In genomic region chr21:28992526-28993292, GRCh38 we compare ENCODE assay signal across 8 cellular contexts. TPM values are rescaled to one million over a fixed set of nuclear protein-coding genes. Genes with fewer than 3 reads are reported as not detected.
DNase-seq lines count a peak whose midpoint lies in the region; ATAC-seq and TF ChIP-seq lines count a peak whose summit lies in the region.

Gene LTN1 (minus strand): TSS chr21:28992877. CDS start chr21:28992805, 72 bp downstream.

- peaks cover 20 to 35% (median 27%) of the 10 kb centered on the region in 10 experiments for H3K4me1 ChIP-seq in BLaER1 treated with 17β-estradiol and CSF1 and Interleukin-3, amounts not matched to agents 10 nM and 100 nM
- peaks cover 5 to 21% of the 10 kb centered on the region in 2 donors for H3K4me1 ChIP-seq in left lung

- ATAC-seq in GM19351 (IDR thresholded peaks at IDR 0.05; ENCODE audit: unreplicated experiment) (peak; percentile 95), HG03521 (IDR thresholded peaks at IDR 0.05; ENCODE audit: unreplicated experiment) (peak; percentile 98), left lung (peak; percentile 100)

- peaks cover 0 to 15% (median 6%) of the 10 kb centered on the region in 11 experiments; a peak in 7 of 22 replicates for H3K36me3 ChIP-seq in BLaER1 treated with 17β-estradiol and CSF1 and Interleukin-3, amounts not matched to agents 10 nM and 100 nM
- H3K36me3 ChIP-seq in left lung: no peaks in the 10 kb centered on the region

- no peaks in the 10 kb centered on the region for H3K27me3 ChIP-seq in BLaER1 treated with 17β-estradiol and CSF1 and Interleukin-3, amounts not matched to agents 10 nM and 100 nM
- H3K27me3 ChIP-seq in left lung: no peaks in the 10 kb centered on the region

- intact Hi-C loops in left lung (cut with DNase I): no loop called here

- H3K27ac ChIP-seq in BLaER1 treated with 17β-estradiol and CSF1 and Interleukin-3, amounts not matched to agents 10 nM and 100 nM: peak within 1 kb of the TSS; percentile 64 to 87 (median 79)
- peak within 1 kb of the TSS; percentile 83 to 88 for H3K27ac ChIP-seq in left lung

- H3K9me3 ChIP-seq in BLaER1 treated with 17β-estradiol and CSF1 and Interleukin-3, amounts not matched to agents 10 nM and 100 nM (replicated peaks in 1 of 11): no peaks in the 10 kb centered on the region
- H3K9me3 ChIP-seq in left lung: no peaks in the 10 kb centered on the region

- peak within 1 kb of the TSS; percentile 75 to 89 (median 81) for H3K4me3 ChIP-seq in BLaER1 treated with 17β-estradiol and CSF1 and Interleukin-3, amounts not matched to agents 10 nM and 100 nM
- H3K4me3 ChIP-seq in left lung: peak within 1 kb of the TSS; percentile 57 to 58

- DNase-seq in NCI-H748 (lab: John Stamatoyannopoulos, UW; ENCODE audit: unreplicated experiment) (peak; percentile 97), dermis blood vessel endothelial cell (peak; percentile 100), left lung (peak; percentile 96 to 99)
- DNase-seq in activated CD4-positive, alpha-beta T cell treated with anti-CD3 and anti-CD28 coated beads, Interleukin-2, amount 50 U/mL, for 1 hour: peak; percentile 98
- peak; percentile 96 to 98 for DNase-seq in stimulated activated CD4-positive, alpha-beta T cell treated with anti-CD3 and anti-CD28 coated beads, Interleukin-2, amount 100 ng/mL, for 48 hours

- H3K9ac ChIP-seq in BLaER1 treated with 17β-estradiol and CSF1 and Interleukin-3, amounts not matched to agents 10 nM and 100 nM: peak within 1 kb of the TSS; percentile 80 to 88 (median 86)

- H4K20me1 ChIP-seq in BLaER1 treated with 17β-estradiol and CSF1 and Interleukin-3, amounts not matched to agents 10 nM and 100 nM: peaks cover 0 to 3% (median 0%) of the 10 kb centered on the region in 11 experiments; a peak in 4 of 22 replicates

- H3K4me2 ChIP-seq in BLaER1 treated with 17β-estradiol and CSF1 and Interleukin-3, amounts not matched to agents 10 nM and 100 nM: peak within 1 kb of the TSS; percentile 83 to 95 (median 89)

- peak in 1 of 2 donors; percentile 10 for TF ChIP-seq CTCF in left lung (IDR thresholded peaks at IDR 0.05)

RNA-seq across cellular contexts. Expression of gene LTN1, which starts in this region (rescaled TPM):
- total RNA-seq in dermis blood vessel endothelial cell (33.1 and 34.0 TPM in 2 replicates), left lung (10 to 100 TPM; 21.8 to 24.9 TPM)

Comparison
In these comparisons a context has a peak if more than half of its experiments do, and no peak if none do; other contexts are left out.
1. Peak in every context shown above with its lines: DNase-seq, ATAC-seq, H3K4me3 ChIP-seq and H3K27ac ChIP-seq.